Comparison of ENCODE assay signal across 8 cellular contexts in genomic region chr7:39465055-39465929, GRCh38.
DNase-seq lines count a peak whose midpoint lies in the region; ATAC-seq and TF ChIP-seq lines count a peak whose summit lies in the region.

No MANE protein-coding gene starts in this region.

- H3K27me3 ChIP-seq in OCI-LY1 (ENCODE audit: insufficient read depth, low read length), result no peaks in the 10 kb centered on the region; the same call in 1 of the 2 replicates

- no peaks in the 10 kb centered on the region for H4K20me1 ChIP-seq in OCI-LY1 (ENCODE audit: insufficient read depth, low read length)

- no peak overlapping the region for H3K27ac ChIP-seq in OCI-LY1 (ENCODE audit: low read depth, low read length, poor library complexity, severe bottlenecking)

- ATAC-seq in GM19395 (IDR thresholded peaks at IDR 0.05; ENCODE audit: unreplicated experiment) (peak; percentile 95), HG03558 (IDR thresholded peaks at IDR 0.05; ENCODE audit: extremely low read depth, unreplicated experiment) (peak; percentile 86)

- no peaks in the 10 kb centered on the region for H3F3A ChIP-seq in OCI-LY1 (ENCODE audit: insufficient read depth, low read length)

- no peaks in the 10 kb centered on the region for H3K9me2 ChIP-seq in OCI-LY1 (ENCODE audit: low read depth, low read length)

- H3K4me2 ChIP-seq in OCI-LY1 (ENCODE audit: low read length), result no peak overlapping the region

- no peaks in the 10 kb centered on the region for H3K4me1 ChIP-seq in OCI-LY1 (ENCODE audit: insufficient read depth, low read length, severe bottlenecking)

- no peaks in the 10 kb centered on the region for H3K9me3 ChIP-seq in OCI-LY1 (ENCODE audit: low read length)

- no peak overlapping the region for H3K9ac ChIP-seq in OCI-LY1 (ENCODE audit: low read length)

- no peaks in the 10 kb centered on the region for H3K36me3 ChIP-seq in OCI-LY1 (ENCODE audit: insufficient read depth, low read length)

- no peaks in the 10 kb centered on the region for H3K79me2 ChIP-seq in OCI-LY1 (ENCODE audit: insufficient read depth, low read length)

- DNase-seq in EL (peak; percentile 45), amniotic stem cell (lab: John Stamatoyannopoulos, UW) (peak; percentile 28), iPS DF 4.7 (ENCODE audit: extremely low read depth, low spot score) (peak; percentile 38), NK-92 (lab: John Stamatoyannopoulos, UW; ENCODE audit: unreplicated experiment) (no peak)
- peak; percentile 56 for DNase-seq in stimulated activated CD4-positive, alpha-beta T cell treated with anti-CD3 and anti-CD28 coated beads, Interleukin-15, amount 100 ng/mL, for 24 hours

- peak; percentile 92 for TF ChIP-seq CTCF in OCI-LY1 (IDR thresholded peaks at IDR 0.05; ENCODE audit: low read length)

- H2AFZ ChIP-seq in OCI-LY1 (ENCODE audit: low read length), result no peak overlapping the region

- H3K4me3 ChIP-seq in OCI-LY1 (ENCODE audit: low read depth, low read length, poor library complexity, severe bottlenecking), result no peak overlapping the region
